1 cellular context compared by ENCODE assay signal in genomic region chr15:90413411-90414379, GRCh38.
TF ChIP-seq lines count a peak whose summit lies in the region.

No MANE protein-coding gene starts in this region.

TF ChIP-seq in SK-N-SH treated with all-trans-retinoic acid at 6 μM for 48 hours, 23 proteins besides CTCF, POLR2A, EP300 and RAD21 (continued from another document):
- TF ChIP-seq CSDC2 (CRISPR knock-in tag; IDR thresholded peaks at IDR 0.05) (no peak), POU6F1 (CRISPR knock-in tag; IDR thresholded peaks at IDR 0.05; ENCODE audit: borderline replicate concordance, low read depth) (no peak), ZNF565 (CRISPR knock-in tag; conservative IDR thresholded peaks at IDR 0.05; ENCODE audit: low read depth) (no peak), ARNTL (CRISPR knock-in tag; IDR thresholded peaks at IDR 0.05; ENCODE audit: borderline replicate concordance, low read depth) (no peak), TSHZ2 (CRISPR knock-in tag; IDR thresholded peaks at IDR 0.05) (no peak), BACH2 (CRISPR knock-in tag; IDR thresholded peaks at IDR 0.05; ENCODE audit: borderline replicate concordance) (no peak)
